ENCODE assay signal across 16 cellular contexts in the genomic region with DNA sequence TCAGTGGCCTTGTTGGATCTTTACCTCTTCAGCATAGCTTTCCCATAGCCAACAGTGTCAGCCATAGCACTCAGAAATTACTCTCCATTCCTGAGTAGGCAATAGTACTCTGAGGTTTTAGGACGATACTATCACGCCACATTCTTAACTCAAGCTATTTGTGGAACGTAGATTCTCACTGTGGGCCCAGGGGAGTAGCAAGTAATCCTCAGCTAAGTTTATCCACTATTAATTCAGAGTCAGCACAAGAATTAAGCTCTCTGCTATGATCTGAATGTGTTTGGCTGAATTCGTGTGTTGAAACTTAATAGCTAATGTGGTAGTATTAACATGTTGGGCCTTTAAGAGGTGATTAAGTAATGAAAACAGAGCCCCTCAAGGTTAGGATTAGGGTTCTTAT.
A peak's percentile ranks its signal among the peaks of the same experiment; 100 is the strongest.
DNase-seq lines count a peak whose midpoint lies in the region; TF ChIP-seq lines count a peak whose summit lies in the region.
"Had no signal": no experiment of that assay in that cellular context is flagged by ENCODE, and none has a peak within 500 bp of the region (broad histone marks: within the 10 kb centered on the region; RNA-seq: fewer than 3 reads in every experiment).

No MANE protein-coding gene starts in this region.

- no peak overlapping the region for H3K4me3 ChIP-seq in fibroblast of pulmonary artery (replicated peaks; ENCODE audit: low read depth, low read length)
- no peak overlapping the region for H3K4me3 ChIP-seq in retinal pigment epithelial cell (ENCODE audit: low read length)
- H3K4me3 ChIP-seq in coronary artery: no peak overlapping the region
- H3K4me3 ChIP-seq: BLaER1 treated with 17β-estradiol and CSF1 and Interleukin-3, amounts not matched to agents 10 nM and 100 nM had no signal

- H3K27ac ChIP-seq in coronary artery: no peak overlapping the region
- H3K27ac ChIP-seq: BLaER1 treated with 17β-estradiol and CSF1 and Interleukin-3, amounts not matched to agents 10 nM and 100 nM had no signal

- TF ChIP-seq CTCF in fibroblast of pulmonary artery (IDR thresholded peaks at IDR 0.05; ENCODE audit: low read length, missing control alignments) (no peak), retinal pigment epithelial cell (conservative IDR thresholded peaks at IDR 0.05; ENCODE audit: low read depth, low read length) (no peak), coronary artery (IDR thresholded peaks at IDR 0.05) (no peak)

- DNase-seq in LHCN-M2 (ENCODE audit: low read depth) (peak; percentile 9), fibroblast of pulmonary artery (ENCODE audit: low read depth) (peak; percentile 0), retinal pigment epithelial cell (ENCODE audit: low read depth) (peak; percentile 91), HT-29 (ENCODE audit: low spot score) (no peak), coronary artery (ENCODE audit: low spot score) (no peak), HK-2 (ENCODE audit: unreplicated experiment) (no peak), UCSD-AML1 (lab: John Stamatoyannopoulos, UW; ENCODE audit: unreplicated experiment) (no peak)
- DNase-seq: Calu3; CD8-positive, alpha-beta T cell; DMS 273 treated with DMSO at 0.1 percent for 48 hours; DMS53; DND-41; GOT3; H7; HFFc6 had no signal

Comparison
In these comparisons a context has a peak if more than half of its experiments do, and no peak if none do; other contexts are left out.
1. DNase-seq: peak in LHCN-M2 (single experiment), fibroblast of pulmonary artery (single experiment) and retinal pigment epithelial cell (single experiment); none in HT-29 (single experiment), coronary artery (single experiment), HK-2 (single experiment) and UCSD-AML1 (single experiment).